In the genomic region with DNA sequence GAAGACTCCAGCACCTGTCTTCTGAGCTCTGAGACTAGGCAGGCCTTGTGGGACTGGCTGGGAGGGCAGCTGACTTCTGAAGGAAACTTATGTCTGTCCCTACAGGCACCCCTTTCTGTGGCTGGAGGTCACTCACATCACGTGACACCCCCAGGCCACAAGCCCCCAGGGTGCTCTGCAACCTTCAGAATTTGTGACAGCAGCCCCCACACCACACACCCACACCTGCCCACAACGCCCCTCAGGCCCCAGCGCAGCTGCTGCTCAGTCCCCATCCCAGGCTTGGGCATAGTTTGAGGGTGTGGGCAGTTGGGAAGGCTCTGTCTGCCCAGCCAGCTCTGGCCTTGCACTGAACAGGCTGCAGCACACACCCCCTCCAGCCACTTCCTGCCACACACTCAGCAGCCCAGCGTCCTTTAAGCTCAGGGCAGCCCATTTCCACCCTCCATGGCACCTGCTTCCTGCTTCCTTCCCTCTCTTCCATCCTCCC, we compare ENCODE assay signal across 28 cellular contexts.
DNase-seq lines count a peak whose midpoint lies in the region; ATAC-seq, FAIRE-seq and TF ChIP-seq lines count a peak whose summit lies in the region.
"Had no signal": no experiment of that assay in that cellular context is flagged by ENCODE, and none has a peak within 500 bp of the region (broad histone marks: within the 10 kb centered on the region; RNA-seq: fewer than 3 reads in every experiment).

No MANE protein-coding gene starts in this region.

- no peaks in the 10 kb centered on the region for H3K4me1 ChIP-seq in upper lobe of right lung

- peaks cover 40% of the 10 kb centered on the region for H3K27me3 Mint-ChIP-seq in activated T-cell treated with anti-CD3 and anti-CD28 coated beads, Interleukin-2, amount 50 U/mL, for 24 hours

- peak; percentile 32 for DNase-seq in activated CD8-positive, alpha-beta memory T cell treated with anti-CD3 and anti-CD28 coated beads for 24 hours
- no peak for DNase-seq in activated CD8-positive, alpha-beta memory T cell treated with anti-CD3 and anti-CD28 coated beads, Interleukin-2, amount 50 U/mL, for 48 hours
- DNase-seq in NCI-H69 (lab: John Stamatoyannopoulos, UW) (peak; percentile 23), islet precursor cell (peak; percentile 47), upper lobe of right lung (no peak), urothelium cell line (ENCODE audit: low spot score) (no peak)
- DNase-seq in activated T-cell treated with anti-CD3 and anti-CD28 coated beads, Interleukin-2, amount 50 U/mL, for 24 hours = no peak
- no peak for DNase-seq in activated T-cell treated with anti-CD3 and anti-CD28 coated beads, Interleukin-2, amount 50 U/mL, for 1 hour
- DNase-seq: activated CD4-positive, alpha-beta T cell treated with anti-CD3 and anti-CD28 coated beads for 36 hours; activated naive CD8-positive, alpha-beta T cell treated with anti-CD3 and anti-CD28 coated beads for 36 hours; effector memory CD4-positive, alpha-beta T cell; gastrocnemius medialis; hypothalamus; NCI-H1092; NCI-H2029; NCI-H2227 treated with DMSO at 0.1 percent for 48 hours; NCI-H774; Right ventricle myocardium superior; stimulated activated naive CD8-positive, alpha-beta T cell treated with anti-CD3 and anti-CD28 coated beads, Interleukin-15, amount 100 ng/mL, for 72 hours; transverse colon had no signal

- H3K9me3 ChIP-seq in upper lobe of right lung = no peaks in the 10 kb centered on the region
- H3K9me3 ChIP-seq: gastrocnemius medialis, transverse colon had no signal

- TF ChIP-seq CTCF in upper lobe of right lung (IDR thresholded peaks at IDR 0.05) = no peak

- intact Hi-C loops in upper lobe of right lung (cut with DNase I) = no loop called here

- peak; percentile 23 for ATAC-seq in upper lobe of right lung
- ATAC-seq: activated CD4-positive, alpha-beta T cell treated with anti-CD3 and anti-CD28 coated beads for 36 hours; esophagus mucosa; gastrocnemius medialis; HCT116; stimulated activated naive CD8-positive, alpha-beta T cell treated with anti-CD3 and anti-CD28 coated beads, Interleukin-15, amount 100 ng/mL, for 72 hours had no signal

- H3K9me3 Mint-ChIP-seq in activated T-cell treated with anti-CD3 and anti-CD28 coated beads, Interleukin-2, amount 50 U/mL, for 24 hours = no peaks in the 10 kb centered on the region
- H3K9me3 Mint-ChIP-seq: activated naive CD8-positive, alpha-beta T cell treated with anti-CD3 and anti-CD28 coated beads for 36 hours; activated T-helper 2 cell treated with anti-CD3 and anti-CD28 coated beads, Interferon-gamma antibody, Interleukin-2, Interleukin-4, amounts not matched to agents 10 μg/mL and 5 μg/mL and 100 μg/mL, durations not matched to agents 14 hours and 24 hours and 36 hours; stimulated activated naive CD8-positive, alpha-beta T cell treated with anti-CD3 and anti-CD28 coated beads, Interleukin-15, amount 100 ng/mL, for 72 hours had no signal

- H3K4me1 Mint-ChIP-seq in activated T-cell treated with anti-CD3 and anti-CD28 coated beads, Interleukin-2, amount 50 U/mL, for 24 hours (ENCODE audit: low read depth) = peaks cover 7% of the 10 kb centered on the region

- no peak overlapping the region for H3K4me3 Mint-ChIP-seq in activated T-cell treated with anti-CD3 and anti-CD28 coated beads, Interleukin-2, amount 50 U/mL, for 24 hours
- H3K4me3 Mint-ChIP-seq: activated CD4-positive, alpha-beta T cell treated with anti-CD3 and anti-CD28 coated beads for 36 hours; activated naive CD8-positive, alpha-beta T cell treated with anti-CD3 and anti-CD28 coated beads for 36 hours; stimulated activated naive CD8-positive, alpha-beta T cell treated with anti-CD3 and anti-CD28 coated beads, Interleukin-15, amount 100 ng/mL, for 72 hours had no signal

- no peaks in the 10 kb centered on the region for H3K36me3 ChIP-seq in upper lobe of right lung
- H3K36me3 ChIP-seq: gastrocnemius medialis, transverse colon had no signal

- no peak overlapping the region for H3K4me3 ChIP-seq in upper lobe of right lung
- H3K4me3 ChIP-seq: gastrocnemius medialis, transverse colon had no signal

- no peak overlapping the region for H3K27ac ChIP-seq in upper lobe of right lung
- H3K27ac ChIP-seq: gastrocnemius medialis, transverse colon had no signal

- no peaks in the 10 kb centered on the region for H3K36me3 Mint-ChIP-seq in activated T-cell treated with anti-CD3 and anti-CD28 coated beads, Interleukin-2, amount 50 U/mL, for 24 hours (ENCODE audit: low read depth)
- H3K36me3 Mint-ChIP-seq: activated naive CD8-positive, alpha-beta T cell treated with anti-CD3 and anti-CD28 coated beads for 36 hours had no signal

- peaks cover 8% of the 10 kb centered on the region for H3K27me3 ChIP-seq in upper lobe of right lung
- H3K27me3 ChIP-seq: gastrocnemius medialis, transverse colon had no signal

- no peak for FAIRE-seq in urothelium cell line (lab: Jason Lieb, UNC)
- FAIRE-seq: D721Med, GM18507, HTR-8/SVneo, islet of Langerhans, TTC549 had no signal

- H3K27ac Mint-ChIP-seq in activated T-cell treated with anti-CD3 and anti-CD28 coated beads, Interleukin-2, amount 50 U/mL, for 24 hours = no peak overlapping the region
- H3K27ac Mint-ChIP-seq: activated CD4-positive, alpha-beta T cell treated with anti-CD3 and anti-CD28 coated beads for 36 hours; activated naive CD8-positive, alpha-beta T cell treated with anti-CD3 and anti-CD28 coated beads for 36 hours; activated T-helper 2 cell treated with anti-CD3 and anti-CD28 coated beads, Interferon-gamma antibody, Interleukin-2, Interleukin-4, amounts not matched to agents 10 μg/mL and 5 μg/mL and 100 μg/mL, durations not matched to agents 14 hours and 24 hours and 36 hours had no signal

Comparison
In these comparisons a context has a peak if more than half of its experiments do, and no peak if none do; other contexts are left out.
1. DNase-seq: peak in activated CD8-positive, alpha-beta memory T cell treated with anti-CD3 and anti-CD28 coated beads for 24 hours (single experiment), NCI-H69 (single experiment) and islet precursor cell (single experiment); none in activated CD8-positive, alpha-beta memory T cell treated with anti-CD3 and anti-CD28 coated beads, Interleukin-2, amount 50 U/mL, for 48 hours (single experiment), upper lobe of right lung (single experiment), activated T-cell treated with anti-CD3 and anti-CD28 coated beads, Interleukin-2, amount 50 U/mL, for 24 hours (single experiment), activated T-cell treated with anti-CD3 and anti-CD28 coated beads, Interleukin-2, amount 50 U/mL, for 1 hour (single experiment) and urothelium cell line (single experiment).